1 cellular context compared by ENCODE assay signal in the genomic region with DNA sequence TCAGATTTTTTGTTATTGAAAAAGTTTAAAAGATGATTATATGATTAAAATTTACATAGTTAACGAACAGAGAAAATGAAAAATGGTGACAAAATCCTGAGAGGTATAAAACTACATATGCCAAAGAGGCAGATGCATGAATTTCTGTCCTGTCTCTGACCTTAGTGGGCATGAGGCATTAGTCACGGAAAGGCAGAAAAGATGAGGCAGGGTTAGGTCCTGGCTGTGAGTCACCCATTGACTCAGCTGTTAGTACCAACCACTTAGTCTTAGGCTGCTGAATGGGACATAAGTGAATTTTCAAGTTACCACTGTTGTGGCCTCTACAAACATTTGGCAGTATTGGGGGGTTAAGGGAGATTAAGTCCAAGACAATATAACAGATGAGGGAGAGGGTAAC.
TF ChIP-seq lines count a peak whose summit lies in the region.

No MANE protein-coding gene starts in this region.

TF ChIP-seq in K562, 482 proteins besides CTCF, POLR2A, EP300 and RAD21 (continued from another document and continues in another):
- TF ChIP-seq RREB1 (CRISPR knock-in tag; IDR thresholded peaks at IDR 0.05) = no peak
- peak; percentile 58; the same call in 1 of the 2 replicates for TF ChIP-seq JUN (IDR thresholded peaks at IDR 0.05; ENCODE audit: borderline replicate concordance, low read depth, low read length)
- no peak for TF ChIP-seq JUN (CRISPR knock-in tag; IDR thresholded peaks at IDR 0.05; ENCODE audit: borderline replicate concordance)
- TF ChIP-seq, protein P1, sequence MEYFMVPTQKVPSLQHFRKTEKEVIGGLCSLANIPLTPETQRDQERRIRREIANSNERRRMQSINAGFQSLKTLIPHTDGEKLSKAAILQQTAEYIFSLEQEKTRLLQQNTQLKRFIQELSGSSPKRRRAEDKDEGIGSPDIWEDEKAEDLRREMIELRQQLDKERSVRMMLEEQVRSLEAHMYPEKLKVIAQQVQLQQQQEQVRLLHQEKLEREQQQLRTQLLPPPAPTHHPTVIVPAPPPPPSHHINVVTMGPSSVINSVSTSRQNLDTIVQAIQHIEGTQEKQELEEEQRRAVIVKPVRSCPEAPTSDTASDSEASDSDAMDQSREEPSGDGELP (CRISPR knock-in tag; IDR thresholded peaks at IDR 0.05; ENCODE audit: borderline replicate concordance) = peak; percentile 27; the same call in 1 of the 2 replicates
- no peak for TF ChIP-seq U2AF1 (optimal IDR thresholded peaks at IDR 0.05; ENCODE audit: low read depth, low read length)
- TF ChIP-seq, protein P2, sequence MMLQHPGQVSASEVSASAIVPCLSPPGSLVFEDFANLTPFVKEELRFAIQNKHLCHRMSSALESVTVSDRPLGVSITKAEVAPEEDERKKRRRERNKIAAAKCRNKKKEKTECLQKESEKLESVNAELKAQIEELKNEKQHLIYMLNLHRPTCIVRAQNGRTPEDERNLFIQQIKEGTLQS (IDR thresholded peaks at IDR 0.05) = peak; percentile 69
- TF ChIP-seq, protein P2 (CRISPR knock-in tag; conservative IDR thresholded peaks at IDR 0.05) = no peak
- peak; percentile 63; the same call in 1 of the 2 replicates for TF ChIP-seq JUND (IDR thresholded peaks at IDR 0.05; ENCODE audit: borderline replicate concordance, low read depth, low read length)
- TF ChIP-seq JUND (tag; IDR thresholded peaks at IDR 0.05; ENCODE audit: borderline replicate concordance, low read depth, low read length) = peak; percentile 46; the same call in 1 of the 3 replicates
- TF ChIP-seq ZNF699 (CRISPR knock-in tag; IDR thresholded peaks at IDR 0.05; ENCODE audit: insufficient replicate concordance) = no peak
- TF ChIP-seq FIP1L1 (IDR thresholded peaks at IDR 0.05; ENCODE audit: low read depth, low read length, poor library complexity, severe bottlenecking) = no peak
- TF ChIP-seq SMARCE1 (IDR thresholded peaks at IDR 0.05) = 0 out of 2 replicates have a peak, but pooled peaks have one; percentile 21
- no peak for TF ChIP-seq ZNF212 (CRISPR knock-in tag; IDR thresholded peaks at IDR 0.05)
- TF ChIP-seq ZNF318 (IDR thresholded peaks at IDR 0.05; ENCODE audit: borderline replicate concordance in 1 of 2, low read depth in 1 of 2) = no peak
- TF ChIP-seq FOSL1 (tag; conservative IDR thresholded peaks at IDR 0.05) = peak; percentile 92
- TF ChIP-seq, protein P3, sequence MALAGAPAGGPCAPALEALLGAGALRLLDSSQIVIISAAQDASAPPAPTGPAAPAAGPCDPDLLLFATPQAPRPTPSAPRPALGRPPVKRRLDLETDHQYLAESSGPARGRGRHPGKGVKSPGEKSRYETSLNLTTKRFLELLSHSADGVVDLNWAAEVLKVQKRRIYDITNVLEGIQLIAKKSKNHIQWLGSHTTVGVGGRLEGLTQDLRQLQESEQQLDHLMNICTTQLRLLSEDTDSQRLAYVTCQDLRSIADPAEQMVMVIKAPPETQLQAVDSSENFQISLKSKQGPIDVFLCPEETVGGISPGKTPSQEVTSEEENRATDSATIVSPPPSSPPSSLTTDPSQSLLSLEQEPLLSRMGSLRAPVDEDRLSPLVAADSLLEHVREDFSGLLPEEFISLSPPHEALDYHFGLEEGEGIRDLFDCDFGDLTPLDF (CRISPR knock-in tag; IDR thresholded peaks at IDR 0.05) = no peak
- no peak for TF ChIP-seq SIX5 (IDR thresholded peaks at IDR 0.05; ENCODE audit: borderline replicate concordance in 1 of 2, insufficient read depth in 1 of 2, low read depth in 1 of 2, low read length in 2 of 2)
